In genomic region chr20:19835533-19836222, GRCh38 we compare ENCODE assay signal across 1 cellular context.
TF ChIP-seq lines count a peak whose summit lies in the region.

No MANE protein-coding gene starts in this region.

TF ChIP-seq in SK-N-SH, 30 proteins besides CTCF, POLR2A, EP300 and RAD21 (continued from another document):
- no peak for TF ChIP-seq ZBTB33 (IDR thresholded peaks at IDR 0.05; ENCODE audit: borderline replicate concordance, low read depth)
- no peak for TF ChIP-seq ELF1 (IDR thresholded peaks at IDR 0.05)
- peak; percentile 66 for TF ChIP-seq CHD2 (IDR thresholded peaks at IDR 0.05; ENCODE audit: low read length, partially characterized antibody)
